9 cellular contexts compared by ENCODE assay signal in the genomic region with DNA sequence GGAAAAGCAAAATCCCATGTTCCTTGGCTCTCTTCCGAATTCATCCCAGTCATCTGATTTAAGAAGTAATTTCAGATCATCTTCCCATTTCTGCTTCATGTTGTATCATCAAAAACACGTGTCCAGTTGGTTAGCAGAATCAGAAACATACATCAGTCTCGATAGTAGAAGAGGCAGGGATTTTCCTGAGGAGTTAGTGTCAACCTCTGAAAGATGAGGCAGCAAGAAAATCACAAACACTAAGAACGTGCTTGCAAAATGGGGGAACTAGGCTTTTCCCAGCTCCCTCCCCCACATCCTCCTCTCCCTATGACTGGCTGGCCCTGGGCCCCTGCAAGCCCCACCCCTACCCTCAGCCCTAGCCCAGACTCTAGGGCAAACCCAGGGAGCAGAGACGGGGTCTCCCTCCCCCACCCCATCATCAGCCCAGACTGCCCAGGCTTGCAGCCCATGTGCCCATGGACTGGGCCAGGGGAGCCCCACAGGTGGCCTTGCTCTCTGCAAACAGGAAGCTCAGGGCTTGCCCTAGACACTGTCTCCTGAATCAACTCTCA.
DNase-seq lines count a peak whose midpoint lies in the region; ATAC-seq and TF ChIP-seq lines count a peak whose summit lies in the region.
"Had no signal": no experiment of that assay in that cellular context is flagged by ENCODE, and none has a peak within 500 bp of the region (broad histone marks: within the 10 kb centered on the region; RNA-seq: fewer than 3 reads in every experiment).

No MANE protein-coding gene starts in this region.

- no peaks in the 10 kb centered on the region for H3K79me2 ChIP-seq in Loucy (ENCODE audit: insufficient read depth, low read length)

- H2AFZ ChIP-seq in Loucy (ENCODE audit: low read length), result no peak overlapping the region

- no peak for ATAC-seq in HG03175 (IDR thresholded peaks at IDR 0.05; ENCODE audit: unreplicated experiment)
- ATAC-seq: heart right ventricle had no signal

- H3K9me3 ChIP-seq in Loucy (ENCODE audit: insufficient read depth, low read depth, low read length), result no peaks in the 10 kb centered on the region
- H3K9me3 ChIP-seq: heart right ventricle had no signal

- H3K9me3 Mint-ChIP-seq in dendritic cell treated with granulocyte-macrophage colony-stimulating factor and Interleukin-4, amounts not matched to agents 40 ng/mL and 50 ng/mL, for 4 days, result no peaks in the 10 kb centered on the region

- no peak for TF ChIP-seq CTCF in Loucy (conservative IDR thresholded peaks at IDR 0.05; ENCODE audit: low read length)

- H3K36me3 ChIP-seq in Loucy (ENCODE audit: insufficient read depth, low read length), result no peaks in the 10 kb centered on the region
- H3K36me3 ChIP-seq: heart right ventricle had no signal

- no peaks in the 10 kb centered on the region for H3K27me3 Mint-ChIP-seq in dendritic cell treated with granulocyte-macrophage colony-stimulating factor and Interleukin-4, amounts not matched to agents 40 ng/mL and 50 ng/mL, for 4 days
- H3K27me3 Mint-ChIP-seq: CD4-positive, alpha-beta memory T cell had no signal

- H3K27ac Mint-ChIP-seq in dendritic cell treated with granulocyte-macrophage colony-stimulating factor and Interleukin-4, amounts not matched to agents 40 ng/mL and 50 ng/mL, for 4 days, result peak overlapping the region; percentile 82

- peaks cover 85% of the 10 kb centered on the region for H3K4me1 Mint-ChIP-seq in dendritic cell treated with granulocyte-macrophage colony-stimulating factor and Interleukin-4, amounts not matched to agents 40 ng/mL and 50 ng/mL, for 4 days (ENCODE audit: low read depth)

- H3K9ac ChIP-seq in Loucy (ENCODE audit: low read depth, low read length, poor library complexity, severe bottlenecking), result peak overlapping the region; percentile 28

- H3K4me2 ChIP-seq in Loucy (ENCODE audit: low read depth, low read length, poor library complexity, severe bottlenecking), result peak overlapping the region; percentile 5

- H3F3A ChIP-seq in Loucy (ENCODE audit: low read depth), result peaks cover 5% of the 10 kb centered on the region; the same call in 1 of the 2 replicates

- intact Hi-C loops in dendritic cell treated with granulocyte-macrophage colony-stimulating factor and Interleukin-4, amounts not matched to agents 40 ng/mL and 50 ng/mL, for 4 days (cut with micrococcal nuclease), result no loop called here

- DNase-seq in stimulated activated naive CD4-positive, alpha-beta T cell treated with Interleukin-2 at 50 U/mL for 16 hours (lab: John Stamatoyannopoulos, UW), result peak; percentile 8
- DNase-seq in stimulated activated naive CD4-positive, alpha-beta T cell (lab: John Stamatoyannopoulos, UW), result no peak
- DNase-seq in effector CD8-positive, alpha-beta T cell (lab: John Stamatoyannopoulos, UW), result no peak
- DNase-seq in occipital lobe (lab: John Stamatoyannopoulos, UW), result no peak
- DNase-seq: CD4-positive, alpha-beta memory T cell; heart right ventricle had no signal

- no peaks in the 10 kb centered on the region for H3K27me3 ChIP-seq in Loucy (ENCODE audit: insufficient read depth, low read length, poor library complexity, severe bottlenecking)
- H3K27me3 ChIP-seq: heart right ventricle had no signal

- H3K4me1 ChIP-seq in Loucy (ENCODE audit: insufficient read depth, low read length, poor library complexity, severe bottlenecking), result peaks cover 72% of the 10 kb centered on the region

- H3K4me3 ChIP-seq in Loucy (ENCODE audit: low read length, poor library complexity, severe bottlenecking), result no peak overlapping the region
- H3K4me3 ChIP-seq: heart right ventricle had no signal

- H3K36me3 Mint-ChIP-seq in dendritic cell treated with granulocyte-macrophage colony-stimulating factor and Interleukin-4, amounts not matched to agents 40 ng/mL and 50 ng/mL, for 4 days (ENCODE audit: low read depth), result no peaks in the 10 kb centered on the region
- H3K36me3 Mint-ChIP-seq: CD4-positive, alpha-beta memory T cell had no signal

- no peaks in the 10 kb centered on the region for H3K9me2 ChIP-seq in Loucy (replicated peaks; ENCODE audit: low read depth, low read length)

- no peaks in the 10 kb centered on the region for H4K20me1 ChIP-seq in Loucy (ENCODE audit: insufficient read depth, low read length, poor library complexity, severe bottlenecking)

- H3K4me3 Mint-ChIP-seq in dendritic cell treated with granulocyte-macrophage colony-stimulating factor and Interleukin-4, amounts not matched to agents 40 ng/mL and 50 ng/mL, for 4 days, result no peak overlapping the region
- H3K4me3 Mint-ChIP-seq: CD4-positive, alpha-beta memory T cell had no signal
